ENCODE assay signal across 8 cellular contexts in the genomic region with DNA sequence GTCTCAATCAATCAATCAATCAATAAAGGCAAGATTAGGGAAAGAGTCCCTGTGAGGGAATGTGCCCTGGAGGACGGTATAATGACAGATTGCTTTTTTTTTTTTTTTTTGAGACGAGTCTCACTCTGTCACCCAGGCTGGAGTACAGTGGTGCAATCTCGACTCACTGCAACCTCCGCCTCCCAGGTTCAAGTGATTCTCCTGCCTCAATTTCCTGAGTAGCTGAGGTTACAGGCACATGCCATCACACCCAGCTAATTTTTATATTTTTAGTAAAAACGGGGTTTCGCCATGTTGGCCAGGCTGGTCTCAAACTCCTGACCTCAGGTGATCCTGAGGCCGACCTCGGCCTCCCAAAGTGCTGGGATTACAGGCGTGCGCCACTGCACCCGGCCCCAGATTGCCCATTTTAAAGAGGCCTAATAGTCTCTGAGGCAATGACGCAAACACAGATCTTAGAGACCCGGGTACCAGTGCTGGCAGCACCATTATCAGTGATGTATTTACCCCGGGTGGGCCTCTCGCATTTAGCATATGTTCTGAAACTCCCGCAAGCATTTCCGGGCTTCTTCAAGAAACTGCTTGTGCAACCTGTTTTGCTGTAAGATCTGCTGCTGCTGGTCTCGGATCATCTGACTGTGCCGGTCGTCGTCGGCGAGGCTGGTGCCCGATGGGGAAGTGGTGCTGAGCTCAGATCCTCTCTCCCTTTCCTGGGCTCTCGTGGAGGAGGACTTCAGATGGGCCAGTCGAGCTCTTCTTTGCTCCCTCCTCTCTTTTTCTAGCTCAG. TPM values are rescaled to one million over a fixed set of nuclear protein-coding genes. Genes with fewer than 3 reads are reported as not detected.
DNase-seq lines count a peak whose midpoint lies in the region; ATAC-seq lines count a peak whose summit lies in the region.

No MANE protein-coding gene starts in this region.

- ATAC-seq in activated naive CD8-positive, alpha-beta T cell treated with anti-CD3 and anti-CD28 coated beads, Interleukin-2, amount 10 ng/mL, durations not matched to agents 7 days and 5 days (ENCODE audit: low read depth) = peak; percentile 83

- DNase-seq in Ammon's horn (ENCODE audit: low spot score) (peak; percentile 84), SIG-M5 treated with dmso at 0.1 percent for 504 hours (lab: John Stamatoyannopoulos, UW; ENCODE audit: unreplicated experiment) (peak; percentile 99), DMS114 treated with DMSO at 0.1 percent for 48 hours (lab: John Stamatoyannopoulos, UW; ENCODE audit: unreplicated experiment) (no peak), NCI-H446 (lab: John Stamatoyannopoulos, UW) (no peak), DMS53 (lab: John Stamatoyannopoulos, UW) (no peak), NCI-H2107 treated with DMSO at 0.1 percent for 48 hours (lab: John Stamatoyannopoulos, UW; ENCODE audit: unreplicated experiment) (no peak)
- DNase-seq in activated naive CD8-positive, alpha-beta T cell treated with anti-CD3 and anti-CD28 coated beads, Interleukin-2, amount 10 ng/mL, durations not matched to agents 7 days and 5 days = no peak

- H3K9me3 Mint-ChIP-seq in activated naive CD8-positive, alpha-beta T cell treated with anti-CD3 and anti-CD28 coated beads, Interleukin-2, amount 10 ng/mL, durations not matched to agents 7 days and 5 days = no peaks in the 10 kb centered on the region

- H3K4me1 Mint-ChIP-seq in activated naive CD8-positive, alpha-beta T cell treated with anti-CD3 and anti-CD28 coated beads, Interleukin-2, amount 10 ng/mL, durations not matched to agents 7 days and 5 days = peaks cover 24% of the 10 kb centered on the region

- peaks cover 77% of the 10 kb centered on the region for H3K4me1 ChIP-seq in muscle layer of colon (ENCODE audit: insufficient read depth, low read length)

- POLR2A ChIA-PET in activated naive CD8-positive, alpha-beta T cell treated with anti-CD3 and anti-CD28 coated beads, Interleukin-2, amount 10 ng/mL, durations not matched to agents 7 days and 5 days (lab: Charles Lee) = interaction anchor here (1.5 to 1.7 kb wide), 2 partner anchors 11 to 49 kb away, joined by 4 to 5 read pairs; no protein-coding TSS in a partner anchor

- peaks cover 8% of the 10 kb centered on the region for H3K27me3 Mint-ChIP-seq in activated naive CD8-positive, alpha-beta T cell treated with anti-CD3 and anti-CD28 coated beads, Interleukin-2, amount 10 ng/mL, durations not matched to agents 7 days and 5 days

- H3K4me3 Mint-ChIP-seq in activated naive CD8-positive, alpha-beta T cell treated with anti-CD3 and anti-CD28 coated beads, Interleukin-2, amount 10 ng/mL, durations not matched to agents 7 days and 5 days = peak overlapping the region; percentile 44

- H3K9ac ChIP-seq in muscle layer of colon (ENCODE audit: low read length) = no peak overlapping the region

- H3K27me3 ChIP-seq in muscle layer of colon (ENCODE audit: control insufficient read depth in 1 of 2, insufficient read depth in 2 of 2, low read length in 2 of 2) = no peaks in the 10 kb centered on the region

- peaks cover 8% of the 10 kb centered on the region for H3K36me3 ChIP-seq in muscle layer of colon (ENCODE audit: insufficient read depth, low read length)

- H3K36me3 Mint-ChIP-seq in activated naive CD8-positive, alpha-beta T cell treated with anti-CD3 and anti-CD28 coated beads, Interleukin-2, amount 10 ng/mL, durations not matched to agents 7 days and 5 days = no peaks in the 10 kb centered on the region

- H3K9me3 ChIP-seq in muscle layer of colon (ENCODE audit: low read length) = no peaks in the 10 kb centered on the region

- peak overlapping the region; percentile 29 for H3K27ac ChIP-seq in muscle layer of colon (ENCODE audit: low read depth, low read length)

- no peak overlapping the region for H3K4me3 ChIP-seq in muscle layer of colon (ENCODE audit: low read depth in 1 of 2, low read length in 2 of 2)

- peak overlapping the region; percentile 80 for H3K27ac Mint-ChIP-seq in activated naive CD8-positive, alpha-beta T cell treated with anti-CD3 and anti-CD28 coated beads, Interleukin-2, amount 10 ng/mL, durations not matched to agents 7 days and 5 days

RNA-seq across cellular contexts. Expression of a gene that starts 12.7 kb away (rescaled TPM):
- total RNA-seq in activated naive CD8-positive, alpha-beta T cell treated with anti-CD3 and anti-CD28 coated beads, Interleukin-2, amount 10 ng/mL, durations not matched to agents 7 days and 5 days = under 1 TPM in 1 of 2 experiments, not detected in 1; 0.23 TPM

RNA-seq across cellular contexts. Expression of a gene that starts 34.9 kb away (rescaled TPM):
- total RNA-seq in activated naive CD8-positive, alpha-beta T cell treated with anti-CD3 and anti-CD28 coated beads, Interleukin-2, amount 10 ng/mL, durations not matched to agents 7 days and 5 days = 1 to 10 TPM; 5.0 to 6.0 TPM

RNA-seq across cellular contexts. Expression of a gene that starts 49.7 kb away (rescaled TPM):
- 10 to 100 TPM; 87.8 to 94.3 TPM for total RNA-seq in activated naive CD8-positive, alpha-beta T cell treated with anti-CD3 and anti-CD28 coated beads, Interleukin-2, amount 10 ng/mL, durations not matched to agents 7 days and 5 days

Comparison
In these comparisons a context has a peak if more than half of its experiments do, and no peak if none do; other contexts are left out.
1. DNase-seq: peak in Ammon's horn (single experiment) and SIG-M5 treated with dmso at 0.1 percent for 504 hours (single experiment); none in activated naive CD8-positive, alpha-beta T cell treated with anti-CD3 and anti-CD28 coated beads, Interleukin-2, amount 10 ng/mL, durations not matched to agents 7 days and 5 days (single experiment), DMS114 treated with DMSO at 0.1 percent for 48 hours (single experiment), NCI-H446 (0 of 2), DMS53 (single experiment) and NCI-H2107 treated with DMSO at 0.1 percent for 48 hours (single experiment).